In the genomic region with DNA sequence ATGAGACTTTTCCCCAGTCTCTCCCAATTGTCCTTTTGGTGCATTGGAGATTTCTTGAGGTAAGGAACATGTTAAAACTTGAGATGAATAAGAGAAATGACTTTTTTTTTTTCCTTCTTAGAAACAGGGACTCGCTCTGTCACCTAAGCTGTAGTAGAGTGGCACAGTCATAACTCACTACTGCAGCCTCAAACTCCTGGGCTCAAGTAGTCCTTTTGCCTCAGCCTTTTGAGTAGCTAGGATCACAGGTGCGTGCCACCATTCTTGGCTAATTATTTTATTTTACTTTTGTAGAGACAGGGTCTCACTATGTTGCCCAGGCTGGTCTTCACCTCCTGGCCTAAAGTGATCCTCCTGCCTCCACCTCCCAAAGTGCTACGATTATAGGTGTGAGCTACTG, we compare ENCODE assay signal across 11 cellular contexts.
A peak's percentile ranks its signal among the peaks of the same experiment; 100 is the strongest.
DNase-seq lines count a peak whose midpoint lies in the region; ATAC-seq and TF ChIP-seq lines count a peak whose summit lies in the region.
"Had no signal": no experiment of that assay in that cellular context is flagged by ENCODE, and none has a peak within 500 bp of the region (broad histone marks: within the 10 kb centered on the region; RNA-seq: fewer than 3 reads in every experiment).

No MANE protein-coding gene starts in this region.

- peak overlapping the region; percentile 39 for H3K4me3 ChIP-seq in GM12865 (ENCODE audit: low read depth, low read length)
- peak overlapping the region; percentile 15 for H3K4me3 ChIP-seq in effector memory CD4-positive, alpha-beta T cell (ENCODE audit: insufficient read depth, low read depth, low read length, poor library complexity, severe bottlenecking)
- H3K4me3 ChIP-seq: testis had no signal

- CTCF ChIA-PET in HEK293T (lab: Yijun Ruan, JAX), result no interaction called here

- POLR2A ChIA-PET in HEK293T (lab: Yijun Ruan, JAX), result no interaction called here

- TF ChIP-seq CTCF in GM12865 (IDR thresholded peaks at IDR 0.05; ENCODE audit: insufficient read depth, low read depth, low read length, missing control alignments), result no peak

- H3K27ac ChIP-seq in effector memory CD4-positive, alpha-beta T cell (ENCODE audit: insufficient read depth, low read length, poor library complexity, severe bottlenecking), result peak overlapping the region; percentile 71
- H3K27ac ChIP-seq: testis had no signal

- H3K27me3 ChIP-seq in effector memory CD4-positive, alpha-beta T cell (replicated peaks; ENCODE audit: control insufficient read depth, insufficient read depth, low read length, poor library complexity, severe bottlenecking), result no peaks in the 10 kb centered on the region
- H3K27me3 ChIP-seq: testis had no signal

- no peaks in the 10 kb centered on the region for H3K9me3 ChIP-seq in effector memory CD4-positive, alpha-beta T cell (ENCODE audit: control insufficient read depth, low read length)
- H3K9me3 ChIP-seq: testis had no signal

- peaks cover 7% of the 10 kb centered on the region for H3K36me3 ChIP-seq in effector memory CD4-positive, alpha-beta T cell (ENCODE audit: control insufficient read depth, insufficient read depth, low read length)

- DNase-seq in GM12865 (ENCODE audit: low read depth) (peak; percentile 67), HEK293T (ENCODE audit: extremely low spot score) (no peak), NCI-H2081 (lab: John Stamatoyannopoulos, UW) (no peak)
- DNase-seq in effector memory CD4-positive, alpha-beta T cell, result no peak
- DNase-seq in stimulated activated naive CD4-positive, alpha-beta T cell treated with Interleukin-2 at 50 U/mL for 16 hours (lab: John Stamatoyannopoulos, UW), result no peak
- DNase-seq: KG1, NCI-H226, testis had no signal

- peaks cover 63% of the 10 kb centered on the region for H3K4me1 ChIP-seq in effector memory CD4-positive, alpha-beta T cell (ENCODE audit: control insufficient read depth, insufficient read depth, low read length, poor library complexity, severe bottlenecking)
- H3K4me1 ChIP-seq: testis had no signal

- peak; percentile 32 for ATAC-seq in GM19397 (IDR thresholded peaks at IDR 0.05; ENCODE audit: unreplicated experiment)
- ATAC-seq in HG03378 (IDR thresholded peaks at IDR 0.05; ENCODE audit: unreplicated experiment), result peak; percentile 51
- ATAC-seq in GM19324 (IDR thresholded peaks at IDR 0.05; ENCODE audit: low FRiP score, unreplicated experiment), result no peak

TF ChIP-seq in HEK293T, 16 proteins besides CTCF, POLR2A, EP300 and RAD21:
- no peak for TF ChIP-seq LEF1 (IDR thresholded peaks at IDR 0.05; ENCODE audit: borderline replicate concordance)
- no peak for TF ChIP-seq TARDBP (IDR thresholded peaks at IDR 0.05)
- TF ChIP-seq, protein P1, sequence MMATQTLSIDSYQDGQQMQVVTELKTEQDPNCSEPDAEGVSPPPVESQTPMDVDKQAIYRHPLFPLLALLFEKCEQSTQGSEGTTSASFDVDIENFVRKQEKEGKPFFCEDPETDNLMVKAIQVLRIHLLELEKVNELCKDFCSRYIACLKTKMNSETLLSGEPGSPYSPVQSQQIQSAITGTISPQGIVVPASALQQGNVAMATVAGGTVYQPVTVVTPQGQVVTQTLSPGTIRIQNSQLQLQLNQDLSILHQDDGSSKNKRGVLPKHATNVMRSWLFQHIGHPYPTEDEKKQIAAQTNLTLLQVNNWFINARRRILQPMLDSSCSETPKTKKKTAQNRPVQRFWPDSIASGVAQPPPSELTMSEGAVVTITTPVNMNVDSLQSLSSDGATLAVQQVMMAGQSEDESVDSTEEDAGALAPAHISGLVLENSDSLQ (IDR thresholded peaks at IDR 0.05), result no peak
- no peak for TF ChIP-seq HDGF (IDR thresholded peaks at IDR 0.05; ENCODE audit: borderline replicate concordance)
- no peak for TF ChIP-seq L3MBTL2 (conservative IDR thresholded peaks at IDR 0.05)
- TF ChIP-seq SP1 (IDR thresholded peaks at IDR 0.05), result no peak
- no peak for TF ChIP-seq FOXK2 (IDR thresholded peaks at IDR 0.05)
- no peak for TF ChIP-seq SUZ12 (IDR thresholded peaks at IDR 0.05)
- no peak for TF ChIP-seq ZNF384 (IDR thresholded peaks at IDR 0.05)
- no peak for TF ChIP-seq ELF4 (IDR thresholded peaks at IDR 0.05)
- no peak for TF ChIP-seq FOXM1 (IDR thresholded peaks at IDR 0.05; ENCODE audit: borderline replicate concordance)
- no peak for TF ChIP-seq FOXA1 (IDR thresholded peaks at IDR 0.05)
- no peak for TF ChIP-seq NFRKB (IDR thresholded peaks at IDR 0.05)
